In the genomic region with DNA sequence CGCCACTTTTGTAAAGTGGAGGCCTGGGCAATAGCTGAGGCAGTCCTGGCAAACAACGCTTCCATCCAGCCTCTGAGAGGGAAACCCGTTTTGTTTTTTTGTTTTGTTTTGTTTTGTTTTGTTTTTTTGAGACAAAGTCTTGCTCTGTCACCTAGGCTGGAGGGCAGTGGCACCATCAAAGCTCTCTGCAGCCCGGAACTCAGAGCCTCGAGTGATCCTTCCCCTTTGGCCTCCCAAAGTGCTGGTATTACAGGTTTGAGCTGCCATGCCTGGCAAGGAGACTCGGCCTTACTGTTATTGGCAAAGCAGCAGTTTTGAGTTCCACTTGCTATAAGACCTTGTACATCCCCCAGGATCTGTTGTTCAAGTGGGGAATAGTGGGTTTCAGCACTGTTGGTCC, we compare ENCODE assay signal across 25 cellular contexts. TPM values are rescaled to one million over a fixed set of nuclear protein-coding genes. Genes with fewer than 3 reads are reported as not detected.
DNase-seq lines count a peak whose midpoint lies in the region; ATAC-seq, FAIRE-seq and TF ChIP-seq lines count a peak whose summit lies in the region.
"Had no signal": no experiment of that assay in that cellular context is flagged by ENCODE, and none has a peak within 500 bp of the region (broad histone marks: within the 10 kb centered on the region; RNA-seq: fewer than 3 reads in every experiment).

No MANE protein-coding gene starts in this region.

- H3K79me1 ChIP-seq in trophoblast cell (ENCODE audit: low read length) = no peaks in the 10 kb centered on the region

- TF ChIP-seq EP300 in HepG2 (IDR thresholded peaks at IDR 0.05; ENCODE audit: low read depth in 2 of 2, low read length in 2 of 2) (no peak), HepG2 (CRISPR knock-in tag; IDR thresholded peaks at IDR 0.05; ENCODE audit: borderline replicate concordance) (no peak), esophagus muscularis mucosa (IDR thresholded peaks at IDR 0.05) (no peak)

- CTCF ChIA-PET in HepG2 (lab: Yijun Ruan, JAX; ENCODE audit: low intra/inter-chr PET ratio, low total read pairs) = no interaction called here

- H3K27me3 ChIP-seq in HepG2 (ENCODE audit: control insufficient read depth in 1 of 2, insufficient read depth in 2 of 2, low read length in 2 of 2) = no peaks in the 10 kb centered on the region
- no peaks in the 10 kb centered on the region for H3K27me3 ChIP-seq in right lobe of liver
- no peaks in the 10 kb centered on the region for H3K27me3 ChIP-seq in trophoblast cell (ENCODE audit: insufficient read depth, low read length)
- H3K27me3 ChIP-seq in esophagus muscularis mucosa = no peaks in the 10 kb centered on the region
- H3K27me3 ChIP-seq: BE2C, BLaER1 had no signal

- H2BK12ac ChIP-seq in trophoblast cell (ENCODE audit: low read length) = no peak overlapping the region

- no peak for TF ChIP-seq CTCF in HepG2 (CRISPR knock-in tag; IDR thresholded peaks at IDR 0.05)
- TF ChIP-seq CTCF in right lobe of liver (IDR thresholded peaks at IDR 0.05) = no peak
- no peak for TF ChIP-seq CTCF in esophagus muscularis mucosa (IDR thresholded peaks at IDR 0.05)

- 41% methylated on average over 6 of the region's 6 CpGs for WGBS in HepG2 (ENCODE audit: low lambda C conversion rate)
- 87% methylated on average over 4 of the region's 6 CpGs for WGBS in right lobe of liver (ENCODE audit: insufficient coverage, low coverage, low lambda C conversion rate, missing lambda C conversion rate)
- WGBS in trophoblast cell (ENCODE audit: extremely low coverage, insufficient coverage, insufficient read length) = no CpG with 5 or more reads among the region's 6 CpGs
- 83% methylated on average over 5 of the region's 6 CpGs for WGBS in esophagus muscularis mucosa

- no peak for FAIRE-seq in HepG2 (lab: Jason Lieb, UNC)
- FAIRE-seq: A204.1, GM12878, GM12892, GM18507 had no signal

- no TSS peak for BruUV-seq in HepG2 (replicated peaks; lab: Mats Ljungman, UMichigan)

- DNase-seq in HepG2 (ENCODE audit: low spot score) = no peak
- no peak for DNase-seq in right lobe of liver
- peak; percentile 71 to 85 for DNase-seq in trophoblast cell
- no peak for DNase-seq in esophagus muscularis mucosa (ENCODE audit: extremely low spot score)
- no peak for DNase-seq in kidney glomerular epithelial cell (lab: John Stamatoyannopoulos, UW)
- DNase-seq: 8988T; ACHN; BE2C; C1 segment of cervical spinal cord; CD4-positive, alpha-beta memory T cell; CD4-positive, CD25-positive, alpha-beta regulatory T cell; CD8-positive, alpha-beta memory T cell; COR-L47; DMS 273 treated with DMSO at 0.1 percent for 48 hours; DMS153; DMS53; DMS79; DND-41; EL; GDM1 had no signal

- ATAC-seq in HepG2 = no peak
- no peak for ATAC-seq in right lobe of liver
- ATAC-seq: GM12878 had no signal

- H3K4me1 ChIP-seq in HepG2 (ENCODE audit: insufficient read depth, low read length) (peaks cover 28% of the 10 kb centered on the region), right lobe of liver (peaks cover 0 to 4% (median 0%) of the 10 kb centered on the region in 4 donors), trophoblast cell (ENCODE audit: control insufficient read depth in 1 of 2, insufficient read depth in 2 of 2, low read length in 2 of 2) (no peaks in the 10 kb centered on the region), esophagus muscularis mucosa (peaks cover 0 to 2% (median 0%) of the 10 kb centered on the region in 4 donors)
- H3K4me1 ChIP-seq: BE2C, BLaER1 had no signal

- no peak overlapping the region for H2AK5ac ChIP-seq in trophoblast cell (ENCODE audit: low read length)

- no peaks in the 10 kb centered on the region for H3K9me3 ChIP-seq in HepG2 (ENCODE audit: low read length)
- no peaks in the 10 kb centered on the region for H3K9me3 ChIP-seq in right lobe of liver
- H3K9me3 ChIP-seq in trophoblast cell (ENCODE audit: insufficient read depth, low read depth, low read length) = no peaks in the 10 kb centered on the region
- no peaks in the 10 kb centered on the region for H3K9me3 ChIP-seq in esophagus muscularis mucosa
- H3K9me3 ChIP-seq: BE2C, BLaER1 had no signal

- no peak overlapping the region for H4K12ac ChIP-seq in trophoblast cell (ENCODE audit: low read depth, low read length)

- intact Hi-C loops in HepG2 (cut with micrococcal nuclease; ENCODE audit: unreplicated experiment) (no loop called here), right lobe of liver (cut with DNase I) (no loop called here), esophagus muscularis mucosa (cut with DNase I) (no loop called here)

- H2BK120ac ChIP-seq in trophoblast cell (ENCODE audit: insufficient read depth, low read length, poor library complexity) = no peak overlapping the region

- H3K27ac ChIP-seq in HepG2 (ENCODE audit: extremely low read length, insufficient read depth, low read length) = no peak overlapping the region
- H3K27ac ChIP-seq in right lobe of liver = no peak overlapping the region
- no peak overlapping the region for H3K27ac ChIP-seq in trophoblast cell (ENCODE audit: low read depth, low read length)
- no peak overlapping the region for H3K27ac ChIP-seq in esophagus muscularis mucosa (replicated peaks in 1 of 4)
- H3K27ac ChIP-seq: BLaER1 had no signal

- H4K91ac ChIP-seq in trophoblast cell (ENCODE audit: low read depth, low read length) = no peak overlapping the region

- no peak overlapping the region for H3K23ac ChIP-seq in trophoblast cell (ENCODE audit: low read length)

- no peaks in the 10 kb centered on the region for H4K20me1 ChIP-seq in HepG2 (ENCODE audit: insufficient read depth, low read length)
- H4K20me1 ChIP-seq: BLaER1 had no signal

- H3K79me2 ChIP-seq in HepG2 (ENCODE audit: insufficient read depth, low read length) (no peaks in the 10 kb centered on the region), trophoblast cell (ENCODE audit: control insufficient read depth, insufficient read depth, low read length, poor library complexity) (no peaks in the 10 kb centered on the region)

- peak overlapping the region; percentile 46 for H2AFZ ChIP-seq in HepG2 (ENCODE audit: low read length)
- H2AFZ ChIP-seq in trophoblast cell (ENCODE audit: insufficient read depth, low read length, poor library complexity) = no peak overlapping the region

- H3K18ac ChIP-seq in trophoblast cell (ENCODE audit: low read length) = no peak overlapping the region

- no peaks in the 10 kb centered on the region for H3K36me3 ChIP-seq in HepG2 (replicated peaks in 1 of 2; ENCODE audit: control insufficient read depth in 1 of 2, insufficient read depth in 2 of 2, low read length in 2 of 2)
- no peaks in the 10 kb centered on the region for H3K36me3 ChIP-seq in right lobe of liver
- H3K36me3 ChIP-seq in trophoblast cell (ENCODE audit: control insufficient read depth in 1 of 2, insufficient read depth in 2 of 2, low read length in 2 of 2) = no peaks in the 10 kb centered on the region
- H3K36me3 ChIP-seq in esophagus muscularis mucosa = no peaks in the 10 kb centered on the region
- H3K36me3 ChIP-seq: BE2C, BLaER1 had no signal

- H3K4me3 ChIP-seq in HepG2 (replicated peaks in 1 of 3; ENCODE audit: insufficient read depth in 1 of 3, low read depth in 2 of 3, low read length in 3 of 3) (no peak overlapping the region), right lobe of liver (no peak overlapping the region), trophoblast cell (ENCODE audit: low read depth, low read length) (no peak overlapping the region), esophagus muscularis mucosa (no peak overlapping the region)
- H3K4me3 ChIP-seq: BLaER1, GM12878 had no signal

- no peak overlapping the region for H2BK5ac ChIP-seq in trophoblast cell (ENCODE audit: low read depth, low read length, poor library complexity)

- no peak overlapping the region for H3K4ac ChIP-seq in trophoblast cell (ENCODE audit: low read depth, low read length)

- no peak overlapping the region for H3K9ac ChIP-seq in HepG2 (ENCODE audit: insufficient read depth, low read depth, low read length)
- H3K9ac ChIP-seq in trophoblast cell (ENCODE audit: low read length) = no peak overlapping the region
- H3K9ac ChIP-seq: BLaER1 had no signal

- in situ Hi-C loops in HepG2 (cut with HindIII; ENCODE audit: extremely low pct_ligation_motif_present, low pct_unique_long_range_greater_than_20kb) = no loop called here

- POLR2A ChIA-PET in HepG2 (lab: Yijun Ruan, JAX) = no interaction called here

- TF ChIP-seq POLR2A in HepG2 (IDR thresholded peaks at IDR 0.05; ENCODE audit: insufficient read depth in 1 of 2, low read depth in 2 of 2, low read length in 2 of 2) (no peak), right lobe of liver (IDR thresholded peaks at IDR 0.05) (no peak), esophagus muscularis mucosa (IDR thresholded peaks at IDR 0.05; ENCODE audit: low read depth) (no peak)

- H3K14ac ChIP-seq in trophoblast cell (ENCODE audit: low read length) = no peak overlapping the region

- TF ChIP-seq RAD21 in HepG2 (CRISPR knock-in tag; IDR thresholded peaks at IDR 0.05) = no peak

- H3K4me2 ChIP-seq in HepG2 (ENCODE audit: low read depth, low read length) (no peak overlapping the region), trophoblast cell (ENCODE audit: low read length) (no peak overlapping the region)
- H3K4me2 ChIP-seq: BLaER1 had no signal

- H4K8ac ChIP-seq in trophoblast cell (ENCODE audit: low read depth, low read length) = no peak overlapping the region

RNA-seq across cellular contexts. Expression of a gene that starts 10.5 kb away (rescaled TPM):
- total RNA-seq in HepG2 (2016; rRNA removed; fragmentation: Illumina TruSeq; extraction: Trizol) (13.9 and 15.5 TPM in 2 replicates), right lobe of liver (10 to 100 TPM; 13.9 to 36.9 (median 23.2) TPM), esophagus muscularis mucosa (10 to 100 TPM; 11.0 to 20.3 (median 14.8) TPM)
- 42.6 and 46.8 TPM in 2 replicates for total RNA-seq in HepG2 (2016; cell fraction: cytosol; rRNA removed; fragmentation: Illumina TruSeq; extraction: Trizol; ENCODE audit: low read depth)
- 11.2 and 13.5 TPM in 2 replicates for total RNA-seq in HepG2 (2016; cell fraction: insoluble cytoplasmic fraction; rRNA removed; fragmentation: Illumina TruSeq; extraction: Trizol)
- 15.6 and 17.9 TPM in 2 replicates for total RNA-seq in HepG2 (2016; cell fraction: membrane; rRNA removed; fragmentation: Illumina TruSeq; extraction: Trizol)
- total RNA-seq in HepG2 (2016; cell fraction: nucleus; rRNA removed; fragmentation: Illumina TruSeq; extraction: Trizol) = 17.7 and 19.1 TPM in 2 replicates
- 7.8 and 9.9 TPM in 2 replicates for polyA plus RNA-seq in HepG2 (2011; rRNA removed)
- polyA plus RNA-seq in HepG2 (2011; cell fraction: cytosol; rRNA removed) = 2.4 and 3.5 TPM in 2 replicates
- 11.1 and 15.8 TPM in 2 replicates for polyA plus RNA-seq in HepG2 (2011; cell fraction: nucleus; rRNA removed)
- polyA plus RNA-seq in HepG2 (2012) = 5.6 and 8.4 TPM in 2 replicates
- polyA plus RNA-seq in HepG2 (2016; cell fraction: cytosol; fragmentation: Illumina TruSeq; extraction: Trizol; ENCODE audit: low read depth) = 4.3 and 4.4 TPM in 2 replicates
- 8.9 and 9.4 TPM in 2 replicates for polyA plus RNA-seq in HepG2 (2016; cell fraction: insoluble cytoplasmic fraction; fragmentation: Illumina TruSeq; extraction: Trizol; ENCODE audit: low read depth)
- polyA plus RNA-seq in HepG2 (2016; cell fraction: membrane; fragmentation: Illumina TruSeq; extraction: Trizol; ENCODE audit: low read depth) = 7.3 TPM in 2 replicates
- polyA plus RNA-seq in HepG2 (2016; cell fraction: nucleus; fragmentation: Illumina TruSeq; extraction: Trizol; ENCODE audit: insufficient read depth, low read depth) = 35.4 and 42.3 TPM in 2 replicates
- 12.3 and 16.9 TPM in 2 replicates for polyA minus RNA-seq in HepG2 (2011; rRNA and poly(A)+ RNA removed; ENCODE audit: low replicate concordance)
- polyA minus RNA-seq in HepG2 (2011; cell fraction: cytosol; rRNA and poly(A)+ RNA removed) = 6.4 and 9.0 TPM in 2 replicates
- polyA minus RNA-seq in HepG2 (2011; cell fraction: nucleus; rRNA and poly(A)+ RNA removed) = 9.4 and 17.0 TPM in 2 replicates
- polyA plus RNA-seq in trophoblast cell (2013) = 7.6 and 9.3 TPM in 2 replicates

RNA-seq across cellular contexts. Expression of a gene that starts 22.3 kb away (rescaled TPM):
- total RNA-seq in HepG2 (2016; rRNA removed; fragmentation: Illumina TruSeq; extraction: Trizol) (7.3 and 10.6 TPM in 2 replicates), right lobe of liver (under 1 TPM; 0.62 to 0.86 (median 0.67) TPM), esophagus muscularis mucosa (1 to 10 TPM; 6.9 to 9.6 (median 8.8) TPM)
- 3.8 and 4.4 TPM in 2 replicates for total RNA-seq in HepG2 (2016; cell fraction: cytosol; rRNA removed; fragmentation: Illumina TruSeq; extraction: Trizol; ENCODE audit: low read depth)
- 7.1 and 9.6 TPM in 2 replicates for total RNA-seq in HepG2 (2016; cell fraction: insoluble cytoplasmic fraction; rRNA removed; fragmentation: Illumina TruSeq; extraction: Trizol)
- 8.1 and 9.5 TPM in 2 replicates for total RNA-seq in HepG2 (2016; cell fraction: membrane; rRNA removed; fragmentation: Illumina TruSeq; extraction: Trizol)
- 9.9 and 12.1 TPM in 2 replicates for total RNA-seq in HepG2 (2016; cell fraction: nucleus; rRNA removed; fragmentation: Illumina TruSeq; extraction: Trizol)
- polyA plus RNA-seq in HepG2 (2011; rRNA removed) = 4.7 and 6.9 TPM in 2 replicates
- polyA plus RNA-seq in HepG2 (2011; cell fraction: cytosol; rRNA removed) = 2.9 and 3.5 TPM in 2 replicates
- polyA plus RNA-seq in HepG2 (2011; cell fraction: nucleus; rRNA removed) = 4.1 and 4.6 TPM in 2 replicates
- polyA plus RNA-seq in HepG2 (2012) = 4.5 and 7.0 TPM in 2 replicates
- polyA plus RNA-seq in HepG2 (2016; cell fraction: cytosol; fragmentation: Illumina TruSeq; extraction: Trizol; ENCODE audit: low read depth) = 0.29 and 0.33 TPM in 2 replicates
- 6.2 and 6.4 TPM in 2 replicates for polyA plus RNA-seq in HepG2 (2016; cell fraction: insoluble cytoplasmic fraction; fragmentation: Illumina TruSeq; extraction: Trizol; ENCODE audit: low read depth)
- 1.1 and 1.2 TPM in 2 replicates for polyA plus RNA-seq in HepG2 (2016; cell fraction: membrane; fragmentation: Illumina TruSeq; extraction: Trizol; ENCODE audit: low read depth)
- polyA plus RNA-seq in HepG2 (2016; cell fraction: nucleus; fragmentation: Illumina TruSeq; extraction: Trizol; ENCODE audit: insufficient read depth, low read depth) = 5.5 and 5.9 TPM in 2 replicates
- polyA minus RNA-seq in HepG2 (2011; rRNA and poly(A)+ RNA removed; ENCODE audit: low replicate concordance) = 0.07 and 21.8 TPM in 2 replicates
- polyA minus RNA-seq in HepG2 (2011; cell fraction: cytosol; rRNA and poly(A)+ RNA removed) = 18.3 and 21.8 TPM in 2 replicates
- 44.1 and 46.4 TPM in 2 replicates for polyA minus RNA-seq in HepG2 (2011; cell fraction: nucleus; rRNA and poly(A)+ RNA removed)
- polyA plus RNA-seq in trophoblast cell (2013) = 6.5 and 7.3 TPM in 2 replicates

Comparison
In these comparisons a context has a peak if more than half of its experiments do, and no peak if none do; other contexts are left out.
1. DNase-seq: peak in trophoblast cell (2 of 2); none in HepG2 (single experiment), right lobe of liver (0 of 3), esophagus muscularis mucosa (single experiment) and kidney glomerular epithelial cell (single experiment).